ENCODE assay signal across 8 cellular contexts in genomic region chr6:3455490-3456394, GRCh38. TPM values are rescaled to one million over a fixed set of nuclear protein-coding genes. Genes with fewer than 3 reads are reported as not detected.
A peak's percentile ranks its signal among the peaks of the same experiment; 100 is the strongest.
DNase-seq lines count a peak whose midpoint lies in the region; ATAC-seq, FAIRE-seq and TF ChIP-seq lines count a peak whose summit lies in the region.

No MANE protein-coding gene starts in this region.

- H4K20me1 ChIP-seq in PC-9 (ENCODE audit: insufficient read depth) = no peaks in the 10 kb centered on the region; the same call in 1 of the 2 replicates

- H3K27me3 ChIP-seq in PC-9 (ENCODE audit: insufficient read depth, low read depth) (no peaks in the 10 kb centered on the region), muscle layer of colon (ENCODE audit: control insufficient read depth in 1 of 2, insufficient read depth in 2 of 2, low read length in 2 of 2) (no peaks in the 10 kb centered on the region)

- no peak overlapping the region for H3K27ac Mint-ChIP-seq in endothelial cell (ENCODE audit: unreplicated experiment)

- H3K27me3 Mint-ChIP-seq in endothelial cell (ENCODE audit: unreplicated experiment) = peaks cover 7% of the 10 kb centered on the region

- no peak overlapping the region for H3K4me3 Mint-ChIP-seq in endothelial cell (ENCODE audit: unreplicated experiment)

- H3K36me3 Mint-ChIP-seq in endothelial cell (ENCODE audit: low read depth, unreplicated experiment) = peaks cover 10% of the 10 kb centered on the region

- intact Hi-C loops in PC-9 (cut with micrococcal nuclease; ENCODE audit: unreplicated experiment) = loop anchor here (2.0 to 5.0 kb wide), 3 partner anchors 37 to 157 kb away; no protein-coding TSS in a partner anchor

- H3K27ac ChIP-seq in PC-9 = no peak overlapping the region
- H3K27ac ChIP-seq in muscle layer of colon (ENCODE audit: low read depth, low read length) = peak overlapping the region; percentile 65

- ATAC-seq in HG03175 (IDR thresholded peaks at IDR 0.05; ENCODE audit: unreplicated experiment) (no peak), HG03520 (IDR thresholded peaks at IDR 0.05; ENCODE audit: unreplicated experiment) (no peak)

- H3K4me3 ChIP-seq in PC-9 (peak overlapping the region; percentile 77), muscle layer of colon (ENCODE audit: low read depth in 1 of 2, low read length in 2 of 2) (peak overlapping the region; percentile 79 to 91)

- H2AFZ ChIP-seq in PC-9 = peak overlapping the region; percentile 75

- no peaks in the 10 kb centered on the region for H3K9me3 ChIP-seq in PC-9 (ENCODE audit: insufficient read depth, low read depth)
- no peaks in the 10 kb centered on the region for H3K9me3 ChIP-seq in muscle layer of colon (ENCODE audit: low read length)

- no peaks in the 10 kb centered on the region for H3F3A ChIP-seq in PC-9 (ENCODE audit: insufficient read depth, low read depth)

- peak overlapping the region; percentile 97 for H3K4me2 ChIP-seq in PC-9

- H3K9me3 Mint-ChIP-seq in endothelial cell (ENCODE audit: unreplicated experiment) = no peaks in the 10 kb centered on the region

- H3K4me1 Mint-ChIP-seq in endothelial cell (ENCODE audit: unreplicated experiment) = peaks cover 28% of the 10 kb centered on the region

- H3K4me1 ChIP-seq in PC-9 (replicated peaks; ENCODE audit: insufficient read depth) (peaks cover 14% of the 10 kb centered on the region), muscle layer of colon (ENCODE audit: insufficient read depth, low read length) (peaks cover 37% of the 10 kb centered on the region)

- H3K9ac ChIP-seq in muscle layer of colon (ENCODE audit: low read length) = peak overlapping the region; percentile 33

- TF ChIP-seq POLR2A in GM12892 (IDR thresholded peaks at IDR 0.05; ENCODE audit: low read depth, low read length) = no peak
- TF ChIP-seq POLR2A in H54 (IDR thresholded peaks at IDR 0.05; ENCODE audit: low read depth, low read length) = no peak

- CTCF ChIA-PET in PC-9 (lab: Charles Lee) = no interaction called here

- POLR2A ChIA-PET in PC-9 (lab: Charles Lee; ENCODE audit: unreplicated experiment) = interaction anchor here (0.6 kb wide), 1 partner anchor 13 kb away, joined by 5 read pairs; no protein-coding TSS in a partner anchor

- peaks cover 23% of the 10 kb centered on the region for H3K79me2 ChIP-seq in PC-9 (ENCODE audit: low read depth)

- FAIRE-seq in GM12892 (lab: Jason Lieb, UNC) (no peak), H54 (lab: Jason Lieb, UNC) (no peak)

- H3K36me3 ChIP-seq in PC-9 (ENCODE audit: low read depth) = no peaks in the 10 kb centered on the region
- H3K36me3 ChIP-seq in muscle layer of colon (ENCODE audit: insufficient read depth, low read length) = no peaks in the 10 kb centered on the region

- H3K9me2 ChIP-seq in PC-9 (ENCODE audit: insufficient read depth) = no peaks in the 10 kb centered on the region

- peak; percentile 24 for DNase-seq in GM12892 (ENCODE audit: insufficient read length)
- peak in 1 of 2 experiments; percentile 14 for DNase-seq in PC-9
- peak; percentile 28 for DNase-seq in endothelial cell (ENCODE audit: low spot score)
- DNase-seq in NCI-H1694 treated with DMSO at 0.1 percent for 48 hours (lab: John Stamatoyannopoulos, UW) = no peak
- DNase-seq in H54 (ENCODE audit: insufficient read length, low spot score) = no peak

- TF ChIP-seq CTCF in PC-9 (conservative IDR thresholded peaks at IDR 0.05) (no peak), endothelial cell (IDR thresholded peaks at IDR 0.05; ENCODE audit: unreplicated experiment) (no peak)

- BruUV-seq in PC-9 (replicated peaks; lab: Mats Ljungman, UMichigan) = no TSS peak

RNA-seq across cellular contexts. Expression of gene SLC22A23, which starts 1.1 kb away (rescaled TPM):
- 0.87 TPM for polyA plus RNA-seq in GM12892 (2012; ENCODE audit: missing spikeins)
- total RNA-seq in PC-9 (2021) = 13.5 and 16.3 TPM in 2 replicates
- total RNA-seq in endothelial cell (ENCODE audit: unreplicated experiment) = 72.7 TPM

Comparison
In these comparisons a context has a peak if more than half of its experiments do, and no peak if none do; other contexts are left out.
1. DNase-seq: peak in GM12892 (single experiment) and endothelial cell (single experiment); none in NCI-H1694 treated with DMSO at 0.1 percent for 48 hours (single experiment) and H54 (single experiment).